24 cellular contexts compared by ENCODE assay signal in genomic region chr20:62014488-62014775, GRCh38.
"Had no signal": no experiment of that assay in that cellular context is flagged by ENCODE, and none has a peak within 500 bp of the region (broad histone marks: within the 10 kb centered on the region; RNA-seq: fewer than 3 reads in every experiment).

No MANE protein-coding gene starts in this region.

- H3K27me3 Mint-ChIP-seq: activated CD4-positive, alpha-beta memory T cell treated with anti-CD3 and anti-CD28 coated beads, Interleukin-2, amount 10 ng/mL, durations not matched to agents 7 days and 5 days; activated CD4-positive, alpha-beta T cell treated with anti-CD3 and anti-CD28 coated beads for 36 hours; activated CD8-positive, alpha-beta memory T cell treated with anti-CD3 and anti-CD28 coated beads, Interleukin-2, amount 10 ng/mL, durations not matched to agents 7 days and 5 days; activated naive CD4-positive, alpha-beta T cell treated with anti-CD3 and anti-CD28 coated beads, Interleukin-2, amount 10 ng/mL, durations not matched to agents 7 days and 5 days; activated naive CD8-positive, alpha-beta T cell treated with anti-CD3 and anti-CD28 coated beads, Interleukin-2, amount 10 ng/mL, durations not matched to agents 7 days and 5 days; central memory CD8-positive, alpha-beta T cell had no signal

- H3K4me3 Mint-ChIP-seq: activated CD4-positive, alpha-beta memory T cell treated with anti-CD3 and anti-CD28 coated beads, Interleukin-2, amount 10 ng/mL, durations not matched to agents 7 days and 5 days; activated CD4-positive, alpha-beta T cell treated with anti-CD3 and anti-CD28 coated beads for 36 hours; activated CD8-positive, alpha-beta memory T cell treated with anti-CD3 and anti-CD28 coated beads, Interleukin-2, amount 10 ng/mL, durations not matched to agents 7 days and 5 days; activated naive CD4-positive, alpha-beta T cell treated with anti-CD3 and anti-CD28 coated beads, Interleukin-2, amount 10 ng/mL, durations not matched to agents 7 days and 5 days; activated naive CD8-positive, alpha-beta T cell treated with anti-CD3 and anti-CD28 coated beads, Interleukin-2, amount 10 ng/mL, durations not matched to agents 7 days and 5 days; central memory CD8-positive, alpha-beta T cell; T-helper 1 cell treated with Interleukin-12 subunit alpha and Interleukin-12 subunit beta and Interleukin-4 antibody, amounts not matched to agents 30 μg/mL and 1 μg/mL, for 36 hours; T-helper 2 cell treated with Interferon-gamma antibody and Interleukin-4, amounts not matched to agents 5 μg/mL and 100 μg/mL, for 36 hours had no signal

- ATAC-seq: activated CD4-positive, alpha-beta T cell treated with anti-CD3 and anti-CD28 coated beads for 36 hours; activated CD8-positive, alpha-beta memory T cell treated with anti-CD3 and anti-CD28 coated beads, Interleukin-2, amount 10 ng/mL, durations not matched to agents 7 days and 5 days; Panc1 had no signal

- FAIRE-seq: TTC549 had no signal

- H3K9me3 Mint-ChIP-seq: activated CD4-positive, alpha-beta memory T cell treated with anti-CD3 and anti-CD28 coated beads, Interleukin-2, amount 10 ng/mL, durations not matched to agents 7 days and 5 days; activated naive CD4-positive, alpha-beta T cell treated with anti-CD3 and anti-CD28 coated beads, Interleukin-2, amount 10 ng/mL, durations not matched to agents 7 days and 5 days; activated naive CD8-positive, alpha-beta T cell treated with anti-CD3 and anti-CD28 coated beads, Interleukin-2, amount 10 ng/mL, durations not matched to agents 7 days and 5 days; central memory CD8-positive, alpha-beta T cell; T-helper 1 cell treated with Interleukin-12 subunit alpha and Interleukin-12 subunit beta and Interleukin-4 antibody, amounts not matched to agents 30 μg/mL and 1 μg/mL, for 36 hours; T-helper 2 cell treated with Interferon-gamma antibody and Interleukin-4, amounts not matched to agents 5 μg/mL and 100 μg/mL, for 36 hours had no signal

- H3K27ac Mint-ChIP-seq: activated CD4-positive, alpha-beta memory T cell treated with anti-CD3 and anti-CD28 coated beads, Interleukin-2, amount 10 ng/mL, durations not matched to agents 7 days and 5 days; activated CD4-positive, alpha-beta T cell treated with anti-CD3 and anti-CD28 coated beads for 36 hours; activated CD8-positive, alpha-beta memory T cell treated with anti-CD3 and anti-CD28 coated beads, Interleukin-2, amount 10 ng/mL, durations not matched to agents 7 days and 5 days; activated naive CD4-positive, alpha-beta T cell treated with anti-CD3 and anti-CD28 coated beads, Interleukin-2, amount 10 ng/mL, durations not matched to agents 7 days and 5 days; activated naive CD8-positive, alpha-beta T cell treated with anti-CD3 and anti-CD28 coated beads, Interleukin-2, amount 10 ng/mL, durations not matched to agents 7 days and 5 days; T-helper 1 cell treated with Interleukin-12 subunit alpha and Interleukin-12 subunit beta and Interleukin-4 antibody, amounts not matched to agents 30 μg/mL and 1 μg/mL, for 36 hours; T-helper 2 cell treated with Interferon-gamma antibody and Interleukin-4, amounts not matched to agents 5 μg/mL and 100 μg/mL, for 36 hours had no signal

- DNase-seq: activated CD4-positive, alpha-beta memory T cell treated with anti-CD3 and anti-CD28 coated beads, Interleukin-2, amount 10 ng/mL, durations not matched to agents 7 days and 5 days; activated CD4-positive, alpha-beta T cell treated with anti-CD3 and anti-CD28 coated beads for 36 hours; activated CD8-positive, alpha-beta memory T cell treated with anti-CD3 and anti-CD28 coated beads for 24 hours; activated CD8-positive, alpha-beta memory T cell treated with anti-CD3 and anti-CD28 coated beads, Interleukin-2, amount 10 ng/mL, durations not matched to agents 7 days and 5 days; activated CD8-positive, alpha-beta memory T cell treated with anti-CD3 and anti-CD28 coated beads, Interleukin-2, amount 50 U/mL, for 48 hours; activated effector memory CD4-positive, alpha-beta T cell treated with Interleukin-2 at 50 U/mL for 16 hours; activated naive CD4-positive, alpha-beta T cell treated with anti-CD3 and anti-CD28 coated beads, Interleukin-2, amount 10 ng/mL, durations not matched to agents 7 days and 5 days; activated naive CD8-positive, alpha-beta T cell treated with anti-CD3 and anti-CD28 coated beads, Interleukin-2, amount 10 ng/mL, durations not matched to agents 7 days and 5 days; activated T-cell treated with anti-CD3 and anti-CD28 coated beads, Interleukin-2, amount 50 U/mL, for 48 hours; amygdala; Karpas-422; NCI-H1105 treated with DMSO at 0.1 percent for 48 hours; NCI-H1436; NCI-H1694 treated with DMSO at 0.1 percent for 48 hours; NCI-H2029; NCI-H345; NCI-H524 treated with DMSO at 0.1 percent for 48 hours; SHP77 treated with DMSO at 0.1 percent for 48 hours; SK-N-SH had no signal
